Comparison of ENCODE assay signal across 25 cellular contexts in genomic region chr5:139886213-139886612, GRCh38.
"Had no signal": no experiment of that assay in that cellular context is flagged by ENCODE, and none has a peak within 500 bp of the region (broad histone marks: within the 10 kb centered on the region; RNA-seq: fewer than 3 reads in every experiment).

No MANE protein-coding gene starts in this region.

- H3K27me3 ChIP-seq: esophagus squamous epithelium, heart right ventricle, left lung, right atrium auricular region, stomach, thyroid gland, vagina had no signal

- H3K9me3 ChIP-seq: esophagus squamous epithelium, heart right ventricle, left lung, prostate gland, right atrium auricular region, stomach, thyroid gland, vagina had no signal

- H3K36me3 ChIP-seq: esophagus squamous epithelium, left lung, prostate gland, right atrium auricular region, thyroid gland had no signal

- DNase-seq: effector memory CD8-positive, alpha-beta T cell; erythroblast; esophagus squamous epithelium; foreskin melanocyte; glutamatergic neuron; heart right ventricle; hippocampal formation; left cardiac atrium; left lung; naive thymus-derived CD8-positive, alpha-beta T cell; nephron progenitor cell; nucleus accumbens; stimulated activated CD4-positive, alpha-beta T cell treated with anti-CD3 and anti-CD28 coated beads, Interleukin-12 subunit alpha, Interleukin-12 subunit beta, amount 100 ng/mL, for 4 hours; stimulated activated CD4-positive, alpha-beta T cell treated with anti-CD3 and anti-CD28 coated beads, Interleukin-1b, Interleukin-23, amount 100 ng/mL, for 48 hours; stimulated activated CD4-positive, alpha-beta T cell treated with anti-CD3 and anti-CD28 coated beads, Interleukin-4, amount 100 ng/mL, for 1 hour; stimulated activated CD8-positive, alpha-beta memory T cell treated with anti-CD3 and anti-CD28 coated beads, Interleukin-4, amount 100 ng/mL, for 48 hours; stimulated activated naive CD4-positive, alpha-beta T cell treated with Interleukin-2 at 50 U/mL for 16 hours; stomach; thyroid gland; trophoblast cell had no signal

- H3K36me3 Mint-ChIP-seq: naive thymus-derived CD8-positive, alpha-beta T cell had no signal

- H3K27ac Mint-ChIP-seq: naive thymus-derived CD8-positive, alpha-beta T cell; nephron progenitor cell had no signal

- H3K4me3 Mint-ChIP-seq: effector memory CD8-positive, alpha-beta T cell; naive thymus-derived CD8-positive, alpha-beta T cell; nephron progenitor cell had no signal

- H3K9me3 Mint-ChIP-seq: effector memory CD8-positive, alpha-beta T cell; naive thymus-derived CD8-positive, alpha-beta T cell; nephron progenitor cell had no signal

- H3K4me1 ChIP-seq: left lung, prostate gland, thyroid gland had no signal

- ATAC-seq: effector memory CD8-positive, alpha-beta T cell; heart right ventricle; left cardiac atrium; left lung; naive thymus-derived CD8-positive, alpha-beta T cell; sciatic nerve had no signal

- H3K4me3 ChIP-seq: esophagus squamous epithelium, heart right ventricle, left lung, prostate gland, right atrium auricular region, smooth muscle cell, stomach, thyroid gland, vagina had no signal

- H3K27ac ChIP-seq: esophagus squamous epithelium, heart right ventricle, left lung, right atrium auricular region, stomach, thyroid gland, vagina had no signal

- H3K4me2 ChIP-seq: smooth muscle cell had no signal
